ENCODE assay signal across 1 cellular context in genomic region chrX:131565909-131566308, GRCh38.
TF ChIP-seq lines count a peak whose summit lies in the region.

No MANE protein-coding gene starts in this region.

TF ChIP-seq in K562, 482 proteins besides CTCF, POLR2A, EP300 and RAD21 (continued from another document and continues in another):
- TF ChIP-seq CHAMP1 (IDR thresholded peaks at IDR 0.05): peak; percentile 39; the same call in 1 of the 2 replicates
- peak; percentile 62 for TF ChIP-seq LCOR (CRISPR knock-in tag; IDR thresholded peaks at IDR 0.05)
- TF ChIP-seq NR2C1 (IDR thresholded peaks at IDR 0.05): no peak
- no peak for TF ChIP-seq NR2C1 (tag; IDR thresholded peaks at IDR 0.05)
- TF ChIP-seq, protein P1, sequence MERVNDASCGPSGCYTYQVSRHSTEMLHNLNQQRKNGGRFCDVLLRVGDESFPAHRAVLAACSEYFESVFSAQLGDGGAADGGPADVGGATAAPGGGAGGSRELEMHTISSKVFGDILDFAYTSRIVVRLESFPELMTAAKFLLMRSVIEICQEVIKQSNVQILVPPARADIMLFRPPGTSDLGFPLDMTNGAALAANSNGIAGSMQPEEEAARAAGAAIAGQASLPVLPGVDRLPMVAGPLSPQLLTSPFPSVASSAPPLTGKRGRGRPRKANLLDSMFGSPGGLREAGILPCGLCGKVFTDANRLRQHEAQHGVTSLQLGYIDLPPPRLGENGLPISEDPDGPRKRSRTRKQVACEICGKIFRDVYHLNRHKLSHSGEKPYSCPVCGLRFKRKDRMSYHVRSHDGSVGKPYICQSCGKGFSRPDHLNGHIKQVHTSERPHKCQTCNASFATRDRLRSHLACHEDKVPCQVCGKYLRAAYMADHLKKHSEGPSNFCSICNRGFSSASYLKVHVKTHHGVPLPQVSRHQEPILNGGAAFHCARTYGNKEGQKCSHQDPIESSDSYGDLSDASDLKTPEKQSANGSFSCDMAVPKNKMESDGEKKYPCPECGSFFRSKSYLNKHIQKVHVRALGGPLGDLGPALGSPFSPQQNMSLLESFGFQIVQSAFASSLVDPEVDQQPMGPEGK (CRISPR knock-in tag; IDR thresholded peaks at IDR 0.05; ENCODE audit: borderline replicate concordance): no peak
- peak; percentile 85 for TF ChIP-seq TCF3 (CRISPR knock-in tag; IDR thresholded peaks at IDR 0.05)
- peak; percentile 69 for TF ChIP-seq POLR2AphosphoS5 (IDR thresholded peaks at IDR 0.05; ENCODE audit: control insufficient read depth, insufficient read depth, low read depth, low read length)
- no peak for TF ChIP-seq CBX8 (IDR thresholded peaks at IDR 0.05; ENCODE audit: borderline replicate concordance, extremely low read depth, low read depth, low read length, poor library complexity, severe bottlenecking)
- no peak for TF ChIP-seq RFX1 (IDR thresholded peaks at IDR 0.05)
- no peak for TF ChIP-seq E2F8 (IDR thresholded peaks at IDR 0.05; ENCODE audit: low read depth, partially characterized antibody)
- no peak for TF ChIP-seq ZHX1 (conservative IDR thresholded peaks at IDR 0.05; ENCODE audit: low read length)
- TF ChIP-seq RBM22 (IDR thresholded peaks at IDR 0.05; ENCODE audit: low read depth, low read length, poor library complexity, severe bottlenecking): no peak
- TF ChIP-seq FOXM1 (IDR thresholded peaks at IDR 0.05; ENCODE audit: low read depth): peak; percentile 84
- no peak for TF ChIP-seq FOXM1 (CRISPR knock-in tag; IDR thresholded peaks at IDR 0.05; ENCODE audit: low read depth)
- TF ChIP-seq IRF2 (CRISPR knock-in tag; IDR thresholded peaks at IDR 0.05): no peak
- peak; percentile 61; the same call in 1 of the 2 replicates for TF ChIP-seq KLF16 (IDR thresholded peaks at IDR 0.05)
- TF ChIP-seq, protein P2, sequence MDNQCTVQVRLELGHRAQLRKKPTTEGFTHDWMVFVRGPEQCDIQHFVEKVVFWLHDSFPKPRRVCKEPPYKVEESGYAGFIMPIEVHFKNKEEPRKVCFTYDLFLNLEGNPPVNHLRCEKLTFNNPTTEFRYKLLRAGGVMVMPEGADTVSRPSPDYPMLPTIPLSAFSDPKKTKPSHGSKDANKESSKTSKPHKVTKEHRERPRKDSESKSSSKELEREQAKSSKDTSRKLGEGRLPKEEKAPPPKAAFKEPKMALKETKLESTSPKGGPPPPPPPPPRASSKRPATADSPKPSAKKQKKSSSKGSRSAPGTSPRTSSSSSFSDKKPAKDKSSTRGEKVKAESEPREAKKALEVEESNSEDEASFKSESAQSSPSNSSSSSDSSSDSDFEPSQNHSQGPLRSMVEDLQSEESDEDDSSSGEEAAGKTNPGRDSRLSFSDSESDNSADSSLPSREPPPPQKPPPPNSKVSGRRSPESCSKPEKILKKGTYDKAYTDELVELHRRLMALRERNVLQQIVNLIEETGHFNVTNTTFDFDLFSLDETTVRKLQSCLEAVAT (IDR thresholded peaks at IDR 0.05): no peak
- TF ChIP-seq EP400 (IDR thresholded peaks at IDR 0.05): no peak
- TF ChIP-seq ZNF445 (CRISPR knock-in tag; IDR thresholded peaks at IDR 0.05; ENCODE audit: low read depth): no peak
- no peak for TF ChIP-seq HDGF (IDR thresholded peaks at IDR 0.05)
- no peak for TF ChIP-seq SIN3B (IDR thresholded peaks at IDR 0.05; ENCODE audit: low read depth)
- peak; percentile 49 for TF ChIP-seq BRD9 (IDR thresholded peaks at IDR 0.05; ENCODE audit: low read depth, partially characterized antibody)
- TF ChIP-seq NR2C2 (CRISPR knock-in tag; IDR thresholded peaks at IDR 0.05): no peak
- TF ChIP-seq NR2C2 (tag; IDR thresholded peaks at IDR 0.05): no peak
- no peak for TF ChIP-seq CREB1 (IDR thresholded peaks at IDR 0.05)
- TF ChIP-seq CREB1 (CRISPR knock-in tag; IDR thresholded peaks at IDR 0.05): no peak
- TF ChIP-seq ETV6 (IDR thresholded peaks at IDR 0.05; ENCODE audit: borderline replicate concordance in 1 of 2, low read depth in 2 of 2, low read length in 1 of 2): no peak
- no peak for TF ChIP-seq ETV6 (CRISPR knock-in tag; IDR thresholded peaks at IDR 0.05; ENCODE audit: borderline replicate concordance)
- TF ChIP-seq FOXA3 (CRISPR knock-in tag; conservative IDR thresholded peaks at IDR 0.05 in 1 of 2, IDR thresholded peaks at IDR 0.05 in 1 of 2): peak in 1 of 2 experiments; percentile 63; a peak in 2 of 4 replicates
- TF ChIP-seq NR4A1 (CRISPR knock-in tag; IDR thresholded peaks at IDR 0.05): no peak
- TF ChIP-seq NR4A1 (tag; IDR thresholded peaks at IDR 0.05): no peak
- peak; percentile 90 for TF ChIP-seq SMARCC2 (IDR thresholded peaks at IDR 0.05; ENCODE audit: low read depth)
- TF ChIP-seq, protein P3, sequence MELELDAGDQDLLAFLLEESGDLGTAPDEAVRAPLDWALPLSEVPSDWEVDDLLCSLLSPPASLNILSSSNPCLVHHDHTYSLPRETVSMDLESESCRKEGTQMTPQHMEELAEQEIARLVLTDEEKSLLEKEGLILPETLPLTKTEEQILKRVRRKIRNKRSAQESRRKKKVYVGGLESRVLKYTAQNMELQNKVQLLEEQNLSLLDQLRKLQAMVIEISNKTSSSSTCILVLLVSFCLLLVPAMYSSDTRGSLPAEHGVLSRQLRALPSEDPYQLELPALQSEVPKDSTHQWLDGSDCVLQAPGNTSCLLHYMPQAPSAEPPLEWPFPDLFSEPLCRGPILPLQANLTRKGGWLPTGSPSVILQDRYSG (tag; conservative IDR thresholded peaks at IDR 0.05; ENCODE audit: low read depth): no peak
- TF ChIP-seq TOE1 (IDR thresholded peaks at IDR 0.05; ENCODE audit: borderline replicate concordance): no peak
- no peak for TF ChIP-seq TOE1 (CRISPR knock-in tag; IDR thresholded peaks at IDR 0.05; ENCODE audit: borderline replicate concordance, low read depth)
- TF ChIP-seq MEF2D (tag; conservative IDR thresholded peaks at IDR 0.05; ENCODE audit: low read depth): no peak
- TF ChIP-seq, protein P4, sequence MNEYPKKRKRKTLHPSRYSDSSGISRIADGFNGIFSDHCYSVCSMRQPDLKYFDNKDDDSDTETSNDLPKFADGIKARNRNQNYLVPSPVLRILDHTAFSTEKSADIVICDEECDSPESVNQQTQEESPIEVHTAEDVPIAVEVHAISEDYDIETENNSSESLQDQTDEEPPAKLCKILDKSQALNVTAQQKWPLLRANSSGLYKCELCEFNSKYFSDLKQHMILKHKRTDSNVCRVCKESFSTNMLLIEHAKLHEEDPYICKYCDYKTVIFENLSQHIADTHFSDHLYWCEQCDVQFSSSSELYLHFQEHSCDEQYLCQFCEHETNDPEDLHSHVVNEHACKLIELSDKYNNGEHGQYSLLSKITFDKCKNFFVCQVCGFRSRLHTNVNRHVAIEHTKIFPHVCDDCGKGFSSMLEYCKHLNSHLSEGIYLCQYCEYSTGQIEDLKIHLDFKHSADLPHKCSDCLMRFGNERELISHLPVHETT (CRISPR knock-in tag; conservative IDR thresholded peaks at IDR 0.05 in 1 of 2, IDR thresholded peaks at IDR 0.05 in 1 of 2): 0 out of 4 replicates have a peak, but pooled peaks of 1 of the 2 experiments have one; percentile 23
- TF ChIP-seq ZBTB9 (CRISPR knock-in tag; IDR thresholded peaks at IDR 0.05): 0 out of 2 replicates have a peak, but pooled peaks have one; percentile 33
- TF ChIP-seq, protein P5, sequence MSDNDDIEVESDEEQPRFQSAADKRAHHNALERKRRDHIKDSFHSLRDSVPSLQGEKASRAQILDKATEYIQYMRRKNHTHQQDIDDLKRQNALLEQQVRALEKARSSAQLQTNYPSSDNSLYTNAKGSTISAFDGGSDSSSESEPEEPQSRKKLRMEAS (CRISPR knock-in tag; IDR thresholded peaks at IDR 0.05): no peak
- no peak for TF ChIP-seq ATF6 (CRISPR knock-in tag; IDR thresholded peaks at IDR 0.05)
- peak; percentile 94 for TF ChIP-seq SMARCA4 (IDR thresholded peaks at IDR 0.05)
- no peak for TF ChIP-seq RBM25 (IDR thresholded peaks at IDR 0.05; ENCODE audit: low read depth, low read length, severe bottlenecking)
- TF ChIP-seq HDAC3 (IDR thresholded peaks at IDR 0.05; ENCODE audit: borderline replicate concordance, partially characterized antibody): peak; percentile 52
- no peak for TF ChIP-seq ZNF57 (CRISPR knock-in tag; IDR thresholded peaks at IDR 0.05)
- no peak for TF ChIP-seq ZNF253 (CRISPR knock-in tag; conservative IDR thresholded peaks at IDR 0.05)
- no peak for TF ChIP-seq NUFIP1 (IDR thresholded peaks at IDR 0.05; ENCODE audit: partially characterized antibody)
- peak; percentile 79; the same call in 1 of the 2 replicates for TF ChIP-seq CTBP1 (IDR thresholded peaks at IDR 0.05; ENCODE audit: borderline replicate concordance)
- TF ChIP-seq ZNF347 (CRISPR knock-in tag; IDR thresholded peaks at IDR 0.05; ENCODE audit: low read depth): no peak
- no peak for TF ChIP-seq NFATC3 (IDR thresholded peaks at IDR 0.05)
